In the genomic region with DNA sequence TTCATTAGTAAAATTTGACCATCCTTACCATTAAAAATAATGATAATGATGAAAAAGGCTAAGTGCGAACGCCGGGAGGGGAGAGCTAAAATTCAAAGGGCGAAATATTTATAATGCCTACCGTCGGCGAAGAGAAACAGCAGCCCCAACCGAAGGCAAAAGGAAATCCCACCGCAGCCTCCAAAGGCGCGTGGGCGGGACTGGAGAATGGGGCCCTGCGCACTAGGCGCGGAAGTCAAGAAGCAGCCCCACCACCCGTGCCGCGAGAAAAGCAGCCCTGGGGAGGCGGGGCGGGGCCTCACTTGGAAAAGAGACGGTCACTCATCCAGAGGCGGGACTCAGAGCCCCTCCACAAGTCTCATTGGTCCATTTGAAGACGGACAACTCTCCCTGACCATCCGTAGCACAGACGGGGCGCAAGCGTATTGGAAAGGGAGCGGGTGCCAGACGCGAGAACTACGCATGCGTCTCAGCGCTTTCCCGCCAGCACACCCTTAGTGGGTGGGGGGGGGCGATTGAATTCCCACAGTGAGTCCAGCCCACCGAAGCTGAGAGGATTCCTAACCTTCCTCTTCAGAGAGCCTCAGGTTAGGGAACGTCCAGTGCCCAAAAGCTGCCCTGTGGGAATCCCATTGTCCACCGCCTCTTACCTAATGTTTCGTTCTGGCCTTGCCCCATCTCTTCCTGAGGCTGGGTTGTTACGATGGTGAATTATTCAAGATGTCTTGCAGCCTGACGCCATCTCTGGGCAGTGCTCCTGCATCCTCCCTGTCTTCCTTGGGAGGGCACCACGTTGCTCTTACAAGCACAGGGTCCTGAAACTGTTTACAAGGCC, we compare ENCODE assay signal across 8 cellular contexts. TPM values are rescaled to one million over a fixed set of nuclear protein-coding genes. Genes with fewer than 3 reads are reported as not detected.
DNase-seq lines count a peak whose midpoint lies in the region; ATAC-seq, FAIRE-seq and TF ChIP-seq lines count a peak whose summit lies in the region.

No MANE protein-coding gene starts in this region.

- peak; percentile 76 for FAIRE-seq in HepG2 (lab: Jason Lieb, UNC)

- TF ChIP-seq RAD21 in HepG2 (CRISPR knock-in tag; IDR thresholded peaks at IDR 0.05) = no peak

- peak overlapping the region; percentile 83 for H3K4me2 ChIP-seq in HepG2 (ENCODE audit: low read depth, low read length)

- no peaks in the 10 kb centered on the region for H3K36me3 ChIP-seq in HepG2 (replicated peaks in 1 of 2; ENCODE audit: control insufficient read depth in 1 of 2, insufficient read depth in 2 of 2, low read length in 2 of 2)

- H3K4me1 ChIP-seq in HepG2 (ENCODE audit: insufficient read depth, low read length) = peaks cover 32% of the 10 kb centered on the region

- no peak for TF ChIP-seq CTCF in C4-2B (conservative IDR thresholded peaks at IDR 0.05)
- TF ChIP-seq CTCF in HepG2 (CRISPR knock-in tag; IDR thresholded peaks at IDR 0.05) = no peak

- peak overlapping the region; percentile 56 for H2AFZ ChIP-seq in HepG2 (ENCODE audit: low read length)

- peak overlapping the region; percentile 72 for H3K9ac ChIP-seq in HepG2 (ENCODE audit: insufficient read depth, low read depth, low read length)

- TF ChIP-seq POLR2A in HepG2 (IDR thresholded peaks at IDR 0.05; ENCODE audit: insufficient read depth in 1 of 2, low read depth in 2 of 2, low read length in 2 of 2) = peak; percentile 70 to 81

- TF ChIP-seq EP300 in HepG2 (IDR thresholded peaks at IDR 0.05; ENCODE audit: low read depth in 2 of 2, low read length in 2 of 2) (peak in 1 of 2 experiments; percentile 6; a peak in 1 of 4 replicates), HepG2 (CRISPR knock-in tag; IDR thresholded peaks at IDR 0.05; ENCODE audit: borderline replicate concordance) (no peak)

- CTCF ChIA-PET in HepG2 (lab: Yijun Ruan, JAX; ENCODE audit: low intra/inter-chr PET ratio, low total read pairs) = interaction anchor here (1.9 to 2.0 kb wide), 2 partner anchors 21 to 51 kb away, joined by 6 to 12 read pairs; no protein-coding TSS in a partner anchor

- peak; percentile 91 for ATAC-seq in GM19372 (IDR thresholded peaks at IDR 0.05; ENCODE audit: low read depth, unreplicated experiment)
- peak; percentile 94 for ATAC-seq in HG03521 (IDR thresholded peaks at IDR 0.05; ENCODE audit: unreplicated experiment)
- peak; percentile 98 for ATAC-seq in HepG2

- POLR2A ChIA-PET in HepG2 (lab: Yijun Ruan, JAX) = interaction anchor here (0.9 to 1.8 kb wide), 4 partner anchors 18 to 45 kb away, joined by 3 to 10 read pairs (median 6); partner anchors contain the start of gene CLK2

- 19% methylated on average over 25 of the region's 42 CpGs for WGBS in HepG2 (ENCODE audit: low lambda C conversion rate)

- in situ Hi-C loops in HepG2 (cut with HindIII; ENCODE audit: extremely low pct_ligation_motif_present, low pct_unique_long_range_greater_than_20kb) = no loop called here

- no peaks in the 10 kb centered on the region for H3K79me2 ChIP-seq in HepG2 (ENCODE audit: insufficient read depth, low read length)

- H3K4me3 ChIP-seq in HepG2 (replicated peaks in 1 of 3; ENCODE audit: insufficient read depth in 1 of 3, low read depth in 2 of 3, low read length in 3 of 3) = peak overlapping the region; percentile 67 to 69 (median 69)

- no peaks in the 10 kb centered on the region for H4K20me1 ChIP-seq in HepG2 (ENCODE audit: insufficient read depth, low read length)

- H3K27ac ChIP-seq in C4-2B (peak overlapping the region; percentile 80), HepG2 (ENCODE audit: extremely low read length, insufficient read depth, low read length) (peak overlapping the region; percentile 66)

- no peaks in the 10 kb centered on the region for H3K27me3 ChIP-seq in HepG2 (ENCODE audit: control insufficient read depth in 1 of 2, insufficient read depth in 2 of 2, low read length in 2 of 2)

- intact Hi-C loops in HepG2 (cut with micrococcal nuclease; ENCODE audit: unreplicated experiment) = loop anchor here (1.0 kb wide), 1 partner anchor 20 kb away; the partner anchor contains the start of gene THBS3

- TSS peak; percentile 62 for BruUV-seq in HepG2 (replicated peaks; lab: Mats Ljungman, UMichigan)

- H3K9me3 ChIP-seq in HepG2 (ENCODE audit: low read length) = no peaks in the 10 kb centered on the region

- DNase-seq in NCI-H69 (lab: John Stamatoyannopoulos, UW) (peak; percentile 100), dedifferentiated amniotic fluid mesenchymal stem cell (ENCODE audit: extremely low spot score) (peak; percentile 99), HepG2 (ENCODE audit: low spot score) (peak; percentile 98)
- peak; percentile 98 for DNase-seq in activated CD4-positive, alpha-beta T cell treated with anti-CD3 and anti-CD28 coated beads, Interleukin-2, amount 50 U/mL, for 1 hour
- DNase-seq in stimulated activated CD4-positive, alpha-beta T cell treated with anti-CD3 and anti-CD28 coated beads, Interleukin-2, amount 100 ng/mL, for 48 hours = peak; percentile 99 to 100

RNA-seq across cellular contexts. Expression of gene MTX1, which starts 19.0 kb away (rescaled TPM):
- total RNA-seq in HepG2 (2016; rRNA removed; fragmentation: Illumina TruSeq; extraction: Trizol) = 64.5 and 71.5 TPM in 2 replicates
- total RNA-seq in HepG2 (2016; cell fraction: cytosol; rRNA removed; fragmentation: Illumina TruSeq; extraction: Trizol; ENCODE audit: low read depth) = 20.6 and 22.4 TPM in 2 replicates
- 65.0 and 76.3 TPM in 2 replicates for total RNA-seq in HepG2 (2016; cell fraction: insoluble cytoplasmic fraction; rRNA removed; fragmentation: Illumina TruSeq; extraction: Trizol)
- 23.2 and 26.5 TPM in 2 replicates for total RNA-seq in HepG2 (2016; cell fraction: membrane; rRNA removed; fragmentation: Illumina TruSeq; extraction: Trizol)
- 35.2 and 36.8 TPM in 2 replicates for total RNA-seq in HepG2 (2016; cell fraction: nucleus; rRNA removed; fragmentation: Illumina TruSeq; extraction: Trizol)
- polyA plus RNA-seq in HepG2 (2011; rRNA removed) = 72.6 and 85.1 TPM in 2 replicates
- 61.1 and 90.3 TPM in 2 replicates for polyA plus RNA-seq in HepG2 (2011; cell fraction: cytosol; rRNA removed)
- polyA plus RNA-seq in HepG2 (2011; cell fraction: nucleus; rRNA removed) = 55.1 and 59.0 TPM in 2 replicates
- polyA plus RNA-seq in HepG2 (2012) = 37.3 and 38.1 TPM in 2 replicates
- polyA plus RNA-seq in HepG2 (2016; cell fraction: cytosol; fragmentation: Illumina TruSeq; extraction: Trizol; ENCODE audit: low read depth) = 25.0 and 25.6 TPM in 2 replicates
- polyA plus RNA-seq in HepG2 (2016; cell fraction: insoluble cytoplasmic fraction; fragmentation: Illumina TruSeq; extraction: Trizol; ENCODE audit: low read depth) = 73.9 and 74.4 TPM in 2 replicates
- polyA plus RNA-seq in HepG2 (2016; cell fraction: membrane; fragmentation: Illumina TruSeq; extraction: Trizol; ENCODE audit: low read depth) = 19.9 and 21.6 TPM in 2 replicates
- polyA plus RNA-seq in HepG2 (2016; cell fraction: nucleus; fragmentation: Illumina TruSeq; extraction: Trizol; ENCODE audit: insufficient read depth, low read depth) = 49.3 and 57.4 TPM in 2 replicates
- polyA minus RNA-seq in HepG2 (2011; rRNA and poly(A)+ RNA removed; ENCODE audit: low replicate concordance) = 129 and 176 TPM in 2 replicates
- polyA minus RNA-seq in HepG2 (2011; cell fraction: cytosol; rRNA and poly(A)+ RNA removed) = 27.0 and 36.4 TPM in 2 replicates
- polyA minus RNA-seq in HepG2 (2011; cell fraction: nucleus; rRNA and poly(A)+ RNA removed) = 23.9 and 27.6 TPM in 2 replicates

RNA-seq across cellular contexts. Expression of gene THBS3, which starts 19.8 kb away (rescaled TPM):
- 0.39 and 0.86 TPM in 2 replicates for total RNA-seq in HepG2 (2016; rRNA removed; fragmentation: Illumina TruSeq; extraction: Trizol)
- total RNA-seq in HepG2 (2016; cell fraction: cytosol; rRNA removed; fragmentation: Illumina TruSeq; extraction: Trizol; ENCODE audit: low read depth) = 0.30 TPM in 1 of 2 replicates, not detected in the other
- total RNA-seq in HepG2 (2016; cell fraction: insoluble cytoplasmic fraction; rRNA removed; fragmentation: Illumina TruSeq; extraction: Trizol) = 0.77 and 0.95 TPM in 2 replicates
- 0.22 and 0.45 TPM in 2 replicates for total RNA-seq in HepG2 (2016; cell fraction: membrane; rRNA removed; fragmentation: Illumina TruSeq; extraction: Trizol)
- 0.94 and 1.8 TPM in 2 replicates for total RNA-seq in HepG2 (2016; cell fraction: nucleus; rRNA removed; fragmentation: Illumina TruSeq; extraction: Trizol)
- polyA plus RNA-seq in HepG2 (2011; rRNA removed) = 3.6 and 4.4 TPM in 2 replicates
- 1.5 and 1.8 TPM in 2 replicates for polyA plus RNA-seq in HepG2 (2011; cell fraction: cytosol; rRNA removed)
- polyA plus RNA-seq in HepG2 (2011; cell fraction: nucleus; rRNA removed) = 19.9 and 26.8 TPM in 2 replicates
- polyA plus RNA-seq in HepG2 (2012) = 2.1 and 2.4 TPM in 2 replicates
- polyA plus RNA-seq in HepG2 (2016; cell fraction: cytosol; fragmentation: Illumina TruSeq; extraction: Trizol; ENCODE audit: low read depth) = 0.14 and 0.26 TPM in 2 replicates
- polyA plus RNA-seq in HepG2 (2016; cell fraction: insoluble cytoplasmic fraction; fragmentation: Illumina TruSeq; extraction: Trizol; ENCODE audit: low read depth) = 0.29 and 0.60 TPM in 2 replicates
- 0.10 and 0.31 TPM in 2 replicates for polyA plus RNA-seq in HepG2 (2016; cell fraction: membrane; fragmentation: Illumina TruSeq; extraction: Trizol; ENCODE audit: low read depth)
- polyA plus RNA-seq in HepG2 (2016; cell fraction: nucleus; fragmentation: Illumina TruSeq; extraction: Trizol; ENCODE audit: insufficient read depth, low read depth) = 3.1 and 4.9 TPM in 2 replicates
- 2.9 and 6.9 TPM in 2 replicates for polyA minus RNA-seq in HepG2 (2011; rRNA and poly(A)+ RNA removed; ENCODE audit: low replicate concordance)
- polyA minus RNA-seq in HepG2 (2011; cell fraction: cytosol; rRNA and poly(A)+ RNA removed) = 1.4 and 1.5 TPM in 2 replicates
- 2.7 and 3.4 TPM in 2 replicates for polyA minus RNA-seq in HepG2 (2011; cell fraction: nucleus; rRNA and poly(A)+ RNA removed)

RNA-seq across cellular contexts. Expression of gene ENTREP3, which starts 27.8 kb away (rescaled TPM):
- total RNA-seq in HepG2 (2016; rRNA removed; fragmentation: Illumina TruSeq; extraction: Trizol) = 4.1 and 6.2 TPM in 2 replicates
- 3.6 and 4.8 TPM in 2 replicates for total RNA-seq in HepG2 (2016; cell fraction: cytosol; rRNA removed; fragmentation: Illumina TruSeq; extraction: Trizol; ENCODE audit: low read depth)
- total RNA-seq in HepG2 (2016; cell fraction: insoluble cytoplasmic fraction; rRNA removed; fragmentation: Illumina TruSeq; extraction: Trizol) = 3.2 and 5.5 TPM in 2 replicates
- 12.9 and 13.0 TPM in 2 replicates for total RNA-seq in HepG2 (2016; cell fraction: membrane; rRNA removed; fragmentation: Illumina TruSeq; extraction: Trizol)
- 6.9 and 8.6 TPM in 2 replicates for total RNA-seq in HepG2 (2016; cell fraction: nucleus; rRNA removed; fragmentation: Illumina TruSeq; extraction: Trizol)
- polyA plus RNA-seq in HepG2 (2011; rRNA removed) = 9.9 and 11.9 TPM in 2 replicates
- polyA plus RNA-seq in HepG2 (2011; cell fraction: cytosol; rRNA removed) = 7.8 and 10.3 TPM in 2 replicates
- 18.3 and 21.0 TPM in 2 replicates for polyA plus RNA-seq in HepG2 (2011; cell fraction: nucleus; rRNA removed)
- polyA plus RNA-seq in HepG2 (2012) = 18.4 and 22.0 TPM in 2 replicates
- 22.1 and 24.0 TPM in 2 replicates for polyA plus RNA-seq in HepG2 (2016; cell fraction: cytosol; fragmentation: Illumina TruSeq; extraction: Trizol; ENCODE audit: low read depth)
- polyA plus RNA-seq in HepG2 (2016; cell fraction: insoluble cytoplasmic fraction; fragmentation: Illumina TruSeq; extraction: Trizol; ENCODE audit: low read depth) = 19.7 and 25.6 TPM in 2 replicates
- 49.9 and 57.1 TPM in 2 replicates for polyA plus RNA-seq in HepG2 (2016; cell fraction: membrane; fragmentation: Illumina TruSeq; extraction: Trizol; ENCODE audit: low read depth)
- 28.1 and 33.5 TPM in 2 replicates for polyA plus RNA-seq in HepG2 (2016; cell fraction: nucleus; fragmentation: Illumina TruSeq; extraction: Trizol; ENCODE audit: insufficient read depth, low read depth)
- 7.5 and 12.8 TPM in 2 replicates for polyA minus RNA-seq in HepG2 (2011; rRNA and poly(A)+ RNA removed; ENCODE audit: low replicate concordance)
- polyA minus RNA-seq in HepG2 (2011; cell fraction: cytosol; rRNA and poly(A)+ RNA removed) = 8.1 and 9.3 TPM in 2 replicates
- polyA minus RNA-seq in HepG2 (2011; cell fraction: nucleus; rRNA and poly(A)+ RNA removed) = 3.7 and 4.4 TPM in 2 replicates

RNA-seq across cellular contexts. Expression of gene SCAMP3, which starts 34.7 kb away (rescaled TPM):
- total RNA-seq in HepG2 (2016; rRNA removed; fragmentation: Illumina TruSeq; extraction: Trizol) = 27.0 and 46.8 TPM in 2 replicates
- total RNA-seq in HepG2 (2016; cell fraction: cytosol; rRNA removed; fragmentation: Illumina TruSeq; extraction: Trizol; ENCODE audit: low read depth) = 16.4 and 20.0 TPM in 2 replicates
- total RNA-seq in HepG2 (2016; cell fraction: insoluble cytoplasmic fraction; rRNA removed; fragmentation: Illumina TruSeq; extraction: Trizol) = 29.6 and 44.4 TPM in 2 replicates
- 22.9 and 28.4 TPM in 2 replicates for total RNA-seq in HepG2 (2016; cell fraction: membrane; rRNA removed; fragmentation: Illumina TruSeq; extraction: Trizol)
- total RNA-seq in HepG2 (2016; cell fraction: nucleus; rRNA removed; fragmentation: Illumina TruSeq; extraction: Trizol) = 37.1 and 38.5 TPM in 2 replicates
- polyA plus RNA-seq in HepG2 (2011; rRNA removed) = 83.3 and 92.5 TPM in 2 replicates
- polyA plus RNA-seq in HepG2 (2011; cell fraction: cytosol; rRNA removed) = 94.5 and 95.0 TPM in 2 replicates
- polyA plus RNA-seq in HepG2 (2011; cell fraction: nucleus; rRNA removed) = 74.3 and 75.6 TPM in 2 replicates
- polyA plus RNA-seq in HepG2 (2012) = 30.4 and 37.1 TPM in 2 replicates
- 28.3 and 28.6 TPM in 2 replicates for polyA plus RNA-seq in HepG2 (2016; cell fraction: cytosol; fragmentation: Illumina TruSeq; extraction: Trizol; ENCODE audit: low read depth)
- 45.8 and 52.3 TPM in 2 replicates for polyA plus RNA-seq in HepG2 (2016; cell fraction: insoluble cytoplasmic fraction; fragmentation: Illumina TruSeq; extraction: Trizol; ENCODE audit: low read depth)
- polyA plus RNA-seq in HepG2 (2016; cell fraction: membrane; fragmentation: Illumina TruSeq; extraction: Trizol; ENCODE audit: low read depth) = 37.1 and 38.2 TPM in 2 replicates
- 82.5 and 83.5 TPM in 2 replicates for polyA plus RNA-seq in HepG2 (2016; cell fraction: nucleus; fragmentation: Illumina TruSeq; extraction: Trizol; ENCODE audit: insufficient read depth, low read depth)
- polyA minus RNA-seq in HepG2 (2011; rRNA and poly(A)+ RNA removed; ENCODE audit: low replicate concordance) = 118 and 271 TPM in 2 replicates
- polyA minus RNA-seq in HepG2 (2011; cell fraction: cytosol; rRNA and poly(A)+ RNA removed) = 33.3 and 39.4 TPM in 2 replicates
- 16.9 and 21.4 TPM in 2 replicates for polyA minus RNA-seq in HepG2 (2011; cell fraction: nucleus; rRNA and poly(A)+ RNA removed)

RNA-seq across cellular contexts. Expression of gene CLK2, which starts 45.8 kb away (rescaled TPM):
- 10.1 and 20.1 TPM in 2 replicates for total RNA-seq in HepG2 (2016; rRNA removed; fragmentation: Illumina TruSeq; extraction: Trizol)
- 8.5 and 11.8 TPM in 2 replicates for total RNA-seq in HepG2 (2016; cell fraction: cytosol; rRNA removed; fragmentation: Illumina TruSeq; extraction: Trizol; ENCODE audit: low read depth)
- total RNA-seq in HepG2 (2016; cell fraction: insoluble cytoplasmic fraction; rRNA removed; fragmentation: Illumina TruSeq; extraction: Trizol) = 10.6 and 19.2 TPM in 2 replicates
- 9.3 and 12.0 TPM in 2 replicates for total RNA-seq in HepG2 (2016; cell fraction: membrane; rRNA removed; fragmentation: Illumina TruSeq; extraction: Trizol)
- total RNA-seq in HepG2 (2016; cell fraction: nucleus; rRNA removed; fragmentation: Illumina TruSeq; extraction: Trizol) = 23.9 and 32.6 TPM in 2 replicates
- polyA plus RNA-seq in HepG2 (2011; rRNA removed) = 73.5 and 74.0 TPM in 2 replicates
- 23.9 and 24.4 TPM in 2 replicates for polyA plus RNA-seq in HepG2 (2011; cell fraction: cytosol; rRNA removed)
- polyA plus RNA-seq in HepG2 (2011; cell fraction: nucleus; rRNA removed) = 317 and 392 TPM in 2 replicates
- 31.3 and 32.7 TPM in 2 replicates for polyA plus RNA-seq in HepG2 (2012)
- 3.0 and 3.3 TPM in 2 replicates for polyA plus RNA-seq in HepG2 (2016; cell fraction: cytosol; fragmentation: Illumina TruSeq; extraction: Trizol; ENCODE audit: low read depth)
- 15.8 and 17.9 TPM in 2 replicates for polyA plus RNA-seq in HepG2 (2016; cell fraction: insoluble cytoplasmic fraction; fragmentation: Illumina TruSeq; extraction: Trizol; ENCODE audit: low read depth)
- polyA plus RNA-seq in HepG2 (2016; cell fraction: membrane; fragmentation: Illumina TruSeq; extraction: Trizol; ENCODE audit: low read depth) = 7.6 TPM in 2 replicates
- polyA plus RNA-seq in HepG2 (2016; cell fraction: nucleus; fragmentation: Illumina TruSeq; extraction: Trizol; ENCODE audit: insufficient read depth, low read depth) = 110 and 120 TPM in 2 replicates
- polyA minus RNA-seq in HepG2 (2011; rRNA and poly(A)+ RNA removed; ENCODE audit: low replicate concordance) = 47.2 and 97.7 TPM in 2 replicates
- polyA minus RNA-seq in HepG2 (2011; cell fraction: cytosol; rRNA and poly(A)+ RNA removed) = 12.4 and 13.9 TPM in 2 replicates
- polyA minus RNA-seq in HepG2 (2011; cell fraction: nucleus; rRNA and poly(A)+ RNA removed) = 94.1 and 94.6 TPM in 2 replicates

Comparison
In these comparisons a context has a peak if more than half of its experiments do, and no peak if none do; other contexts are left out.
1. Peak in every context shown above with its lines: DNase-seq, ATAC-seq, H3K4me3 ChIP-seq and H3K27ac ChIP-seq.